ENCODE assay signal across 8 cellular contexts in the genomic region with DNA sequence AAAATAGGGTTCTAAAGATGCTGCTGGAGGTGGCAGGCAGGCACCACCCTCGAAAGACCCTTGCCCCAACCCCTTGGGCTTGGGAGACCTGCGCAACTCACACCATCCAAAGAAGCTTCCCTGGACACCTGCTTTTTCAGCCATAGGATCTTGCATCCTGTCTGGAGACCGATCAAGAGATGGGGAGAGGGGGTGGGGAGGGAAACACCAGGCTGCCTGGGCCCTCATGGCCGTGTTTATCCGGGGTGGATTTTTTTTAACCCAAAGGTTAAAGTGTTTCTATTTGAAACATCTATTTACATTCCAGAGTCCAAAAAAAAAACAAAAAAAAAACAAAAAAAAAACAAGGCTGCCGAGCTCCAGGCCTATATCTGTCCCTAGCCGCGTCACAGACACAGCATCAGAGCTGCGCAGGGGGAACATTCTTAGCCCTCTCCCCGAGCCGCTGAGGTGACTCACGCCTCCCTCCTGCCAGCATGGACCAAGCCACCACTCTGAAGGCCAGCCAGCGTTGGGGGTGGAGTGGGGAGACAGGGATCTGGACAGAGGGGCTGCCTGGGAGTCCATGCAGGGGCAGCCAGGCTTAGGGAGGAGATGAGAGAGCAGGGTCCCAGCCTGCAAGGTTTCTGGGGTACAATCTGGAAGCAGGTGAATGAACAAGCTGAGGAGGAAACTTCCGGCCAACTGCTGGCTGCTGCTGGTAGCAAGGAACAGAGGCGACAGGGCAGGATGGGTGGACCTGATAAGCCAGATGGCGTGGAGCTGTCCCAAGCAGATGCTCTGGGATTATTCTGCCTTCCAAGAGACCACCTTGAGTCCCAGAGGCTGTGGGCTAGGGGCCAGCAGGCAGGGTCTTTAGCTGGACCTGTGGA. TPM values are rescaled to one million over a fixed set of nuclear protein-coding genes. Genes with fewer than 3 reads are reported as not detected.
DNase-seq lines count a peak whose midpoint lies in the region; ATAC-seq, FAIRE-seq and TF ChIP-seq lines count a peak whose summit lies in the region.

No MANE protein-coding gene starts in this region.

- H4K20me1 ChIP-seq in astrocyte (ENCODE audit: insufficient read depth, low read length), result peaks cover 62% of the 10 kb centered on the region

- FAIRE-seq in astrocyte (lab: Jason Lieb, UNC), result peak; percentile 52

- intact Hi-C loops in stomach (cut with DNase I; ENCODE audit: low total_unique reads), result loop anchor here (10.0 kb wide), 1 partner anchor 64 kb away; no protein-coding TSS in a partner anchor
- intact Hi-C loops in CD8-positive, alpha-beta T cell (cut with DNase I, micrococcal nuclease), result no loop called here

- WGBS in stomach, 5 donors, result 41 to 50% (median 44%) methylated on average over 14 to 16 of the region's 16 CpGs

- POLR2A ChIA-PET in HEK293 (lab: Yijun Ruan, JAX), result interaction anchor here (0.6 to 5.1 kb wide), 8 partner anchors 9 to 46 kb away, joined by 3 to 34 read pairs (median 3); a partner anchor contains a TSS
- POLR2A ChIA-PET in CD8-positive, alpha-beta T cell (lab: Charles Lee), result no interaction called here

- no peak overlapping the region for H3K4me3 ChIP-seq in HEK293 (ENCODE audit: low read depth, low read length)
- H3K4me3 ChIP-seq in astrocyte (ENCODE audit: insufficient read depth, low read depth, low read length), result no peak overlapping the region
- peak overlapping the region in 1 of 4 donors; percentile 4 for H3K4me3 ChIP-seq in stomach
- H3K4me3 ChIP-seq in CD8-positive, alpha-beta T cell (ENCODE audit: low read depth, low read length), result no peak overlapping the region

- CTCF ChIA-PET in HEK293 (lab: Yijun Ruan, JAX), result interaction anchor here (0.5 to 1.8 kb wide), 7 partner anchors 12 to 165 kb away, joined by 3 to 8 read pairs (median 3); a partner anchor contains a TSS
- CTCF ChIA-PET in CD8-positive, alpha-beta T cell (lab: Charles Lee), result no interaction called here

- no peak for ATAC-seq in CD8-positive, alpha-beta T cell
- ATAC-seq in GM18907 (IDR thresholded peaks at IDR 0.05; ENCODE audit: unreplicated experiment), result no peak

- peak overlapping the region; percentile 89 for H3K27ac Mint-ChIP-seq in astrocyte (ENCODE audit: unreplicated experiment)
- no peak overlapping the region for H3K27ac Mint-ChIP-seq in CD8-positive, alpha-beta T cell

- H3K27ac ChIP-seq in HEK293 (ENCODE audit: extremely low read depth, low read depth, low read length), result no peak overlapping the region
- peak overlapping the region; percentile 86 for H3K27ac ChIP-seq in astrocyte (ENCODE audit: low read depth, low read length)
- peak overlapping the region; percentile 62 to 93 (median 83) for H3K27ac ChIP-seq in stomach
- H3K27ac ChIP-seq in CD8-positive, alpha-beta T cell (ENCODE audit: low read depth, low read length), result no peak overlapping the region

- no peaks in the 10 kb centered on the region for H3K27me3 ChIP-seq in astrocyte (ENCODE audit: insufficient read depth, low read length)
- no peaks in the 10 kb centered on the region for H3K27me3 ChIP-seq in stomach
- H3K27me3 ChIP-seq in CD8-positive, alpha-beta T cell (ENCODE audit: insufficient read depth, low read length), result no peaks in the 10 kb centered on the region

- TF ChIP-seq CTCF in HEK293 (tag by site-specific recombination; IDR thresholded peaks at IDR 0.05), result no peak
- no peak for TF ChIP-seq CTCF in astrocyte (IDR thresholded peaks at IDR 0.05; ENCODE audit: insufficient read depth, low read depth, low read length)
- no peak for TF ChIP-seq CTCF in stomach (IDR thresholded peaks at IDR 0.05)
- no peak for TF ChIP-seq CTCF in CD8-positive, alpha-beta T cell (IDR thresholded peaks at IDR 0.05)

- DNase-seq in astrocyte (ENCODE audit: low read depth), result peak; percentile 95
- peak; percentile 38 for DNase-seq in iPS-NIHi7 (ENCODE audit: extremely low spot score)
- DNase-seq in stomach, result peak; percentile 65
- no peak for DNase-seq in retina
- no peak for DNase-seq in CD8-positive, alpha-beta T cell
- no peak for DNase-seq in DMS79 (lab: John Stamatoyannopoulos, UW)

- H3K27me3 Mint-ChIP-seq in astrocyte (ENCODE audit: low read depth, unreplicated experiment), result no peaks in the 10 kb centered on the region
- H3K27me3 Mint-ChIP-seq in CD8-positive, alpha-beta T cell (ENCODE audit: low read depth), result no peaks in the 10 kb centered on the region

- H3K36me3 ChIP-seq in HEK293 (ENCODE audit: control insufficient read depth in 2 of 2, insufficient read depth in 1 of 2, low read length in 2 of 2) (peaks cover 0 to 12% of the 10 kb centered on the region in 2 experiments; a peak in 2 of 3 replicates), astrocyte (ENCODE audit: insufficient read depth, low read length) (no peaks in the 10 kb centered on the region), stomach (peaks cover 0 to 18% (median 13%) of the 10 kb centered on the region in 4 donors)
- peaks cover 4% of the 10 kb centered on the region for H3K36me3 ChIP-seq in CD8-positive, alpha-beta T cell (ENCODE audit: insufficient read depth, low read length)

- H3K9me3 ChIP-seq in HEK293 (ENCODE audit: control insufficient read depth, insufficient read depth, low read depth, low read length), result no peaks in the 10 kb centered on the region
- no peaks in the 10 kb centered on the region for H3K9me3 ChIP-seq in astrocyte (ENCODE audit: insufficient read depth, low read depth, low read length)
- no peaks in the 10 kb centered on the region for H3K9me3 ChIP-seq in stomach
- H3K9me3 ChIP-seq in CD8-positive, alpha-beta T cell (ENCODE audit: low read length), result no peaks in the 10 kb centered on the region

- H3K36me3 Mint-ChIP-seq in astrocyte (ENCODE audit: low read depth, unreplicated experiment), result peaks cover 6% of the 10 kb centered on the region
- peaks cover 24% of the 10 kb centered on the region for H3K36me3 Mint-ChIP-seq in CD8-positive, alpha-beta T cell

- H3K9ac ChIP-seq in astrocyte (ENCODE audit: low read length), result peak overlapping the region; percentile 60

- H3K9me3 Mint-ChIP-seq in astrocyte (ENCODE audit: unreplicated experiment), result no peaks in the 10 kb centered on the region
- H3K9me3 Mint-ChIP-seq in CD8-positive, alpha-beta T cell, result no peaks in the 10 kb centered on the region

- TF ChIP-seq POLR2A in stomach (IDR thresholded peaks at IDR 0.05), result no peak

- peaks cover 23% of the 10 kb centered on the region for H3K4me1 Mint-ChIP-seq in astrocyte (ENCODE audit: low read depth, unreplicated experiment)
- H3K4me1 Mint-ChIP-seq in CD8-positive, alpha-beta T cell (ENCODE audit: low read depth), result peaks cover 26% of the 10 kb centered on the region

- peak overlapping the region; percentile 78 for H3K4me2 ChIP-seq in astrocyte (ENCODE audit: low read length)

- TF ChIP-seq EP300 in stomach (IDR thresholded peaks at IDR 0.05), result no peak

- H2AFZ ChIP-seq in astrocyte (ENCODE audit: low read depth, low read length), result no peak overlapping the region

- peaks cover 41% of the 10 kb centered on the region for H3K79me2 ChIP-seq in astrocyte (ENCODE audit: insufficient read depth, low read length)

- H3K4me1 ChIP-seq in HEK293 (ENCODE audit: control insufficient read depth, insufficient read depth, low read length) (peaks cover 24% of the 10 kb centered on the region), astrocyte (ENCODE audit: insufficient read depth, low read length) (peaks cover 48% of the 10 kb centered on the region), stomach (peaks cover 45 to 98% (median 78%) of the 10 kb centered on the region in 4 donors)
- H3K4me1 ChIP-seq in CD8-positive, alpha-beta T cell (ENCODE audit: insufficient read depth, low read length), result peaks cover 28% of the 10 kb centered on the region

- peak overlapping the region; percentile 74 for H3K4me3 Mint-ChIP-seq in astrocyte (ENCODE audit: unreplicated experiment)
- no peak overlapping the region for H3K4me3 Mint-ChIP-seq in CD8-positive, alpha-beta T cell

TF ChIP-seq in HEK293, 187 proteins besides CTCF, POLR2A, EP300 and RAD21 (continues in another document):
- TF ChIP-seq, protein P1, sequence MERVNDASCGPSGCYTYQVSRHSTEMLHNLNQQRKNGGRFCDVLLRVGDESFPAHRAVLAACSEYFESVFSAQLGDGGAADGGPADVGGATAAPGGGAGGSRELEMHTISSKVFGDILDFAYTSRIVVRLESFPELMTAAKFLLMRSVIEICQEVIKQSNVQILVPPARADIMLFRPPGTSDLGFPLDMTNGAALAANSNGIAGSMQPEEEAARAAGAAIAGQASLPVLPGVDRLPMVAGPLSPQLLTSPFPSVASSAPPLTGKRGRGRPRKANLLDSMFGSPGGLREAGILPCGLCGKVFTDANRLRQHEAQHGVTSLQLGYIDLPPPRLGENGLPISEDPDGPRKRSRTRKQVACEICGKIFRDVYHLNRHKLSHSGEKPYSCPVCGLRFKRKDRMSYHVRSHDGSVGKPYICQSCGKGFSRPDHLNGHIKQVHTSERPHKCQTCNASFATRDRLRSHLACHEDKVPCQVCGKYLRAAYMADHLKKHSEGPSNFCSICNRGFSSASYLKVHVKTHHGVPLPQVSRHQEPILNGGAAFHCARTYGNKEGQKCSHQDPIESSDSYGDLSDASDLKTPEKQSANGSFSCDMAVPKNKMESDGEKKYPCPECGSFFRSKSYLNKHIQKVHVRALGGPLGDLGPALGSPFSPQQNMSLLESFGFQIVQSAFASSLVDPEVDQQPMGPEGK (tag by site-specific recombination; IDR thresholded peaks at IDR 0.05), result peak; percentile 40; the same call in 1 of the 2 replicates
- TF ChIP-seq ZNF521 (tag by site-specific recombination; IDR thresholded peaks at IDR 0.05), result no peak

RNA-seq across cellular contexts. Expression of a gene that starts 14.8 kb away (rescaled TPM):
- total RNA-seq in astrocyte (18.7 and 21.6 TPM in 2 replicates), stomach (100 to 1,000 TPM in 2 of 5 donors, 10 to 100 TPM in 3; 14.7 to 311 (median 58.0) TPM)
- polyA plus RNA-seq in stomach, result 10 to 100 TPM; 13.3 to 19.3 (median 17.9) TPM
- 10 to 100 TPM; 95.6 to 96.3 TPM for total RNA-seq in CD8-positive, alpha-beta T cell

RNA-seq across cellular contexts. Expression of a gene that starts 33.1 kb away (rescaled TPM):
- total RNA-seq in astrocyte (1.6 and 2.3 TPM in 2 replicates), stomach (1 to 10 TPM in 2 of 5 donors, under 1 TPM in 1, not detected in 2; 0.14 to 1.7 (median 1.3) TPM)
- polyA plus RNA-seq in stomach, result 1 to 10 TPM in 1 of 3 donors, under 1 TPM in 2; 0.61 to 2.4 (median 0.62) TPM
- total RNA-seq in CD8-positive, alpha-beta T cell, result 1 to 10 TPM; 4.0 to 4.9 TPM

RNA-seq across cellular contexts. Expression of a gene that starts 38.1 kb away (rescaled TPM):
- 94.5 and 98.5 TPM in 2 replicates for total RNA-seq in astrocyte
- total RNA-seq in stomach, result 100 to 1,000 TPM in 1 of 5 donors, 10 to 100 TPM in 4; 10.5 to 132 (median 36.2) TPM
- 10 to 100 TPM; 16.8 to 52.0 (median 44.1) TPM for polyA plus RNA-seq in stomach
- 1 to 10 TPM; 4.8 to 5.9 TPM for total RNA-seq in CD8-positive, alpha-beta T cell

RNA-seq across cellular contexts. Expression of a gene that starts 42.2 kb away (rescaled TPM):
- total RNA-seq in astrocyte (77.0 and 90.5 TPM in 2 replicates), stomach (10 to 100 TPM; 19.8 to 34.5 (median 30.4) TPM)
- polyA plus RNA-seq in stomach, result 10 to 100 TPM; 25.4 to 30.7 (median 29.9) TPM
- 10 to 100 TPM; 39.8 to 40.5 TPM for total RNA-seq in CD8-positive, alpha-beta T cell

Comparison
In these comparisons a context has a peak if more than half of its experiments do, and no peak if none do; other contexts are left out.
1. H3K27ac ChIP-seq: peak in astrocyte (single experiment) and stomach (5 of 5); none in HEK293 (single experiment) and CD8-positive, alpha-beta T cell (single experiment).
2. DNase-seq: peak in astrocyte (single experiment), iPS-NIHi7 (single experiment) and stomach (single experiment); none in retina (single experiment), CD8-positive, alpha-beta T cell (0 of 7) and DMS79 (single experiment).